1 cellular context compared by ENCODE assay signal in genomic region chr1:150793778-150794177, GRCh38. TPM values are rescaled to one million over a fixed set of nuclear protein-coding genes. Genes with fewer than 3 reads are reported as not detected.
"Had no signal": no experiment of that assay in that cellular context is flagged by ENCODE, and none has a peak within 500 bp of the region (broad histone marks: within the 10 kb centered on the region; RNA-seq: fewer than 3 reads in every experiment).

No MANE protein-coding gene starts in this region.

RNA-seq across cellular contexts. Expression of gene CTSS, which starts 28.2 kb away (rescaled TPM):
- total RNA-seq: PC-3 had no signal
